ENCODE assay signal across 24 cellular contexts in the genomic region with DNA sequence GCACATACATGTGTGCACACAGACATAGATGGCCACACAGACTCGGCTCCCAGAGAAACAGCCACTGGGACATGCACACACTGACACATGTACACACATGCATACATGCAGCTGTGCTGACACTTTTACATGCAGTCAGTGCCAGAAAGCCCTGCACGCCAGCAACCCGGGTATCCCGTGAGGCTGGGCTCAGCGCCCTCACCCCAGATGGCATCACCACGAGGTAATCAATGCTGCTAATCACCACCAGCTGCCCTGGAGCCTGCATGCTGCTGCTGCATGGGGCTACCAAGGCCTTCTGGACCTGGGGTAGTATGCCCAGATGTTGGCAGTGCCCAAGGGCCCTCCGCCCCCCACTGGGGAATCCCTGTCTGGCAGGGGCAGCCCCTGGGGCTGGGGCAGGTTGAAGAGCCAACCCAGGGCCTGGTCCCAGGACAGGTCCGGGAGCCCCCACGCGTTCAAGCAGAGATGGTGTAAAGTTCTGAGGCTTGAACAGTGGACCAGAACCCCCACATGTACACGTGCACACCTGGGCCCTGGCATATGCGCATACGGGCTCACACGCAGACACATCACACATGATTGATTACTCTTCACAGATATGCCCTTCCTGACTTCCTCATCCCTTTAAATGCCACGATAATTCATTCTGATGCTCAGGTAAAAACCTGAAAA. TPM values are rescaled to one million over a fixed set of nuclear protein-coding genes. Genes with fewer than 3 reads are reported as not detected.
DNase-seq lines count a peak whose midpoint lies in the region; ATAC-seq, FAIRE-seq and TF ChIP-seq lines count a peak whose summit lies in the region.
"Had no signal": no experiment of that assay in that cellular context is flagged by ENCODE, and none has a peak within 500 bp of the region (broad histone marks: within the 10 kb centered on the region; RNA-seq: fewer than 3 reads in every experiment).

No MANE protein-coding gene starts in this region.

- H3K4me1 Mint-ChIP-seq in brain = peaks cover 62% of the 10 kb centered on the region

- peak overlapping the region; percentile 60 for H3K4me2 ChIP-seq in smooth muscle cell

- H3K27me3 ChIP-seq in smooth muscle cell (ENCODE audit: low read depth) (no peaks in the 10 kb centered on the region), transverse colon (peaks cover 13% of the 10 kb centered on the region)
- H3K27me3 ChIP-seq: sigmoid colon, tibial artery had no signal

- no peaks in the 10 kb centered on the region for H3K9me3 ChIP-seq in smooth muscle cell (replicated peaks; ENCODE audit: low read depth)
- H3K9me3 ChIP-seq in transverse colon = no peaks in the 10 kb centered on the region
- H3K9me3 ChIP-seq: heart right ventricle, left ventricle myocardium inferior, sigmoid colon, tibial artery had no signal

- H2AFZ ChIP-seq in smooth muscle cell (ENCODE audit: low read depth) = no peak overlapping the region

- TF ChIP-seq CTCF in brain (conservative IDR thresholded peaks at IDR 0.05) (no peak), smooth muscle cell (IDR thresholded peaks at IDR 0.05; ENCODE audit: borderline replicate concordance, insufficient read depth, poor library complexity, severe bottlenecking) (no peak), transverse colon (IDR thresholded peaks at IDR 0.05) (no peak)

- H3K27ac Mint-ChIP-seq in brain = peak overlapping the region; percentile 29 to 73 (median 54)
- H3K27ac Mint-ChIP-seq: activated naive CD4-positive, alpha-beta T cell treated with anti-CD3 and anti-CD28 coated beads, Interleukin-2, amount 10 ng/mL, durations not matched to agents 7 days and 5 days had no signal

- H3K9ac ChIP-seq in smooth muscle cell (ENCODE audit: low read depth) = no peak overlapping the region

- TF ChIP-seq POLR2A in transverse colon (IDR thresholded peaks at IDR 0.05) = no peak

- no peak overlapping the region for H3K4me3 ChIP-seq in smooth muscle cell
- H3K4me3 ChIP-seq in transverse colon = no peak overlapping the region
- H3K4me3 ChIP-seq: heart right ventricle, left ventricle myocardium inferior, sigmoid colon, tibial artery had no signal

- peaks cover 50% of the 10 kb centered on the region for H3F3A ChIP-seq in smooth muscle cell (ENCODE audit: low read depth)

- ATAC-seq in HG03354 (IDR thresholded peaks at IDR 0.05; ENCODE audit: poor library complexity, severe bottlenecking, unreplicated experiment) (no peak), HG03108 (IDR thresholded peaks at IDR 0.05; ENCODE audit: unreplicated experiment) (no peak)
- ATAC-seq: activated T-cell treated with anti-CD3 and anti-CD28 coated beads, Interleukin-2, amount 50 U/mL, for 4 hours; effector memory CD8-positive, alpha-beta T cell; HCT116; heart right ventricle; stimulated activated naive CD8-positive, alpha-beta T cell treated with anti-CD3 and anti-CD28 coated beads, Interleukin-15, Interleukin-2, amounts not matched to agents 100 U/mL and 50 U/mL, for 24 hours had no signal

- H3K27ac ChIP-seq in smooth muscle cell (ENCODE audit: low read depth) (no peak overlapping the region), transverse colon (no peak overlapping the region)
- H3K27ac ChIP-seq: HL-60, left ventricle myocardium inferior had no signal

- H4K20me1 ChIP-seq in smooth muscle cell (ENCODE audit: low read depth) = no peaks in the 10 kb centered on the region

- H3K36me3 Mint-ChIP-seq in brain = no peaks in the 10 kb centered on the region
- H3K36me3 Mint-ChIP-seq: activated naive CD4-positive, alpha-beta T cell treated with anti-CD3 and anti-CD28 coated beads, Interleukin-2, amount 10 ng/mL, durations not matched to agents 7 days and 5 days had no signal

- FAIRE-seq in GM18507 (lab: Jason Lieb, UNC) = peak; percentile 44

- no peaks in the 10 kb centered on the region for H3K36me3 ChIP-seq in smooth muscle cell (ENCODE audit: low read depth)
- H3K36me3 ChIP-seq in transverse colon = no peaks in the 10 kb centered on the region
- H3K36me3 ChIP-seq: heart right ventricle, left ventricle myocardium inferior, sigmoid colon, tibial artery had no signal

- 93% methylated on average over 15 of the region's 15 CpGs for WGBS in smooth muscle cell (ENCODE audit: low lambda C conversion rate)
- 71 to 73% methylated on average over 4 to 13 of the region's 15 CpGs for WGBS in transverse colon (ENCODE audit: low coverage in 1 of 2), 2 donors

- in situ Hi-C loops in transverse colon (cut with MboI; ENCODE audit: low pct_ligation_motif_present in 1 of 4, low pct_unique_long_range_greater_than_20kb in 1 of 4, low sequenced_read_pairs in 3 of 4) = no loop called here

- TF ChIP-seq EP300 in transverse colon (IDR thresholded peaks at IDR 0.05; ENCODE audit: low read depth) = no peak

- H3K4me1 ChIP-seq in smooth muscle cell (ENCODE audit: low read depth) = peaks cover 20% of the 10 kb centered on the region
- peaks cover 18 to 37% (median 28%) of the 10 kb centered on the region in 4 donors for H3K4me1 ChIP-seq in transverse colon

- peaks cover 33% of the 10 kb centered on the region for H3K27me3 Mint-ChIP-seq in brain

- DNase-seq in GM18507 (ENCODE audit: extremely low spot score, insufficient read length, low read depth) = no peak
- peak; percentile 76 to 90 for DNase-seq in NCI-H524 (lab: John Stamatoyannopoulos, UW)
- no peak for DNase-seq in smooth muscle cell (lab: John Stamatoyannopoulos, UW; ENCODE audit: unreplicated experiment)
- DNase-seq in transverse colon = no peak
- DNase-seq: activated naive CD4-positive, alpha-beta T cell treated with anti-CD3 and anti-CD28 coated beads, Interleukin-2, amount 10 ng/mL, durations not matched to agents 7 days and 5 days; activated T-cell treated with anti-CD3 and anti-CD28 coated beads, Interleukin-2, amount 50 U/mL, for 4 hours; AML-193; Calu3; effector memory CD8-positive, alpha-beta T cell; heart right ventricle; left ventricle myocardium inferior; NCI-H187; NCI-H510A treated with DMSO at 0.1 percent for 48 hours; OCI-M1; SIG-M5; sigmoid colon; stimulated activated naive CD8-positive, alpha-beta T cell treated with anti-CD3 and anti-CD28 coated beads, Interleukin-15, Interleukin-2, amounts not matched to agents 100 U/mL and 50 U/mL, for 24 hours; T-helper 2 cell; tibial artery had no signal

- H3K79me2 ChIP-seq in smooth muscle cell (ENCODE audit: low read depth) = peaks cover 22% of the 10 kb centered on the region

- H3K4me3 Mint-ChIP-seq in brain = no peak overlapping the region
- H3K4me3 Mint-ChIP-seq: activated naive CD4-positive, alpha-beta T cell treated with anti-CD3 and anti-CD28 coated beads, Interleukin-2, amount 10 ng/mL, durations not matched to agents 7 days and 5 days; activated T-cell treated with anti-CD3 and anti-CD28 coated beads, Interleukin-2, amount 50 U/mL, for 4 hours had no signal

- intact Hi-C loops in transverse colon (cut with DNase I; ENCODE audit: low total_unique reads) = no loop called here

- peaks cover 0 to 6% (median 0%) of the 10 kb centered on the region in 5 experiments for H3K9me3 Mint-ChIP-seq in brain
- H3K9me3 Mint-ChIP-seq: activated naive CD4-positive, alpha-beta T cell treated with anti-CD3 and anti-CD28 coated beads, Interleukin-2, amount 10 ng/mL, durations not matched to agents 7 days and 5 days; activated T-cell treated with anti-CD3 and anti-CD28 coated beads, Interleukin-2, amount 50 U/mL, for 4 hours; effector memory CD8-positive, alpha-beta T cell had no signal

RNA-seq across cellular contexts. Expression of a gene that starts 2.7 kb away (rescaled TPM):
- 4.9 TPM for polyA plus RNA-seq in brain (ENCODE audit: insufficient read depth, low read depth, low replicate concordance)
- 67.3 and 105 TPM in 2 replicates for total RNA-seq in smooth muscle cell
- polyA plus RNA-seq in smooth muscle cell = 126 and 152 TPM in 2 replicates
- total RNA-seq in transverse colon = 100 to 1,000 TPM in 1 of 4 donors, 10 to 100 TPM in 3; 14.3 to 135 (median 40.1) TPM

RNA-seq across cellular contexts. Expression of a gene that starts 57.6 kb away (rescaled TPM):
- polyA plus RNA-seq in brain (ENCODE audit: insufficient read depth, low read depth, low replicate concordance) (67.9 TPM), smooth muscle cell (7.5 and 9.4 TPM in 2 replicates)
- total RNA-seq in smooth muscle cell (8.8 and 10.6 TPM in 2 replicates), transverse colon (1 to 10 TPM in 2 of 4 donors, under 1 TPM in 1, not detected in 1; 0.55 to 4.2 (median 1.1) TPM)

Comparison
In these comparisons a context has a peak if more than half of its experiments do, and no peak if none do; other contexts are left out.
1. DNase-seq: peak in NCI-H524 (2 of 2); none in GM18507 (single experiment), smooth muscle cell (single experiment) and transverse colon (single experiment).